8 cellular contexts compared by ENCODE assay signal in the genomic region with DNA sequence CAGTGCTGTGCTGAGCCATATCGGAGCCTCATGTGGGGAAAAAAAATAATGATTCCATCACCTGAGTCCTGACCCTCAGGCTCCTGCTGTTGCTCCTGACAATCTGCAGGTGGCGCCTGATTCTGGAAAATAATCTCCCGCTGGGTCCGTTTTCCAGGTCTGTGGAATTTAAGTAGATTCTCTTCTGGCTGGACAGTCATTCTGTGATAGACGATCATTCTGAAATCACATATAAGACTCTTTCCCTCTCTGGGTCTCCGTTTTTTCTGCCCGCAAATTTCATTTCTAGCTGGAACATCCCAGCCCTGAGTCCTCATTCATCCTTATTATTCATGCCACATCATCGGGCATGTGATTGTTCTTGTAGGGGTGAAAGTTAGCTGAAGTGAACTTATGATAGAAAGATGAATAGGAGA. TPM values are rescaled to one million over a fixed set of nuclear protein-coding genes. Genes with fewer than 3 reads are reported as not detected.
A peak's percentile ranks its signal among the peaks of the same experiment; 100 is the strongest.
DNase-seq lines count a peak whose midpoint lies in the region; ATAC-seq and TF ChIP-seq lines count a peak whose summit lies in the region.

No MANE protein-coding gene starts in this region.

- H3K4me3 ChIP-seq in HEK293 (ENCODE audit: low read depth, low read length) (no peak overlapping the region), right atrium auricular region (no peak overlapping the region)

- intact Hi-C loops in sciatic nerve (cut with DNase I): loop anchor here (2.0 to 5.0 kb wide), 2 partner anchors 141 to 332 kb away; no protein-coding TSS in a partner anchor

- H3K27me3 ChIP-seq in right atrium auricular region: no peaks in the 10 kb centered on the region

- H3K27ac ChIP-seq in HEK293 (ENCODE audit: extremely low read depth, low read depth, low read length): no peak overlapping the region
- no peak overlapping the region for H3K27ac ChIP-seq in right atrium auricular region

- TF ChIP-seq CTCF in HEK293 (tag by site-specific recombination; IDR thresholded peaks at IDR 0.05): 0 out of 2 replicates have a peak, but pooled peaks have one; percentile 35
- peak; percentile 85 to 95 for TF ChIP-seq CTCF in right atrium auricular region (IDR thresholded peaks at IDR 0.05)

- no peaks in the 10 kb centered on the region for H3K4me1 ChIP-seq in HEK293 (ENCODE audit: control insufficient read depth, insufficient read depth, low read length)
- peaks cover 0 to 8% of the 10 kb centered on the region in 2 donors for H3K4me1 ChIP-seq in right atrium auricular region

- H3K36me3 ChIP-seq in HEK293 (ENCODE audit: control insufficient read depth in 2 of 2, insufficient read depth in 1 of 2, low read length in 2 of 2) (no peaks in the 10 kb centered on the region), right atrium auricular region (no peaks in the 10 kb centered on the region)

- peak; percentile 73 for ATAC-seq in sciatic nerve
- ATAC-seq in GM18502 (IDR thresholded peaks at IDR 0.05; ENCODE audit: poor library complexity, unreplicated experiment): no peak
- no peak for ATAC-seq in GM21786 (IDR thresholded peaks at IDR 0.05; ENCODE audit: unreplicated experiment)

- H3K9me3 ChIP-seq in HEK293 (ENCODE audit: control insufficient read depth, insufficient read depth, low read depth, low read length): no peaks in the 10 kb centered on the region
- H3K9me3 ChIP-seq in right atrium auricular region: no peaks in the 10 kb centered on the region

- POLR2A ChIA-PET in HEK293 (lab: Yijun Ruan, JAX): interaction anchor here (1.9 kb wide), 1 partner anchor 145 kb away, joined by 11 read pairs; a partner anchor contains a TSS

- DNase-seq in COR-L47 (lab: John Stamatoyannopoulos, UW): peak; percentile 77
- DNase-seq in NCI-H748 treated with DMSO at 0.1 percent for 48 hours (lab: John Stamatoyannopoulos, UW): peak; percentile 67
- peak; percentile 72 for DNase-seq in amniotic stem cell (lab: John Stamatoyannopoulos, UW)
- peak; percentile 87 for DNase-seq in right atrium auricular region (ENCODE audit: low spot score)
- peak; percentile 84 for DNase-seq in sciatic nerve (ENCODE audit: low spot score)

- CTCF ChIA-PET in HEK293 (lab: Yijun Ruan, JAX): interaction anchor here (0.6 to 8.8 kb wide), 29 partner anchors 10 to 1616 kb away, joined by 3 to 120 read pairs (median 4); a partner anchor contains a TSS

TF ChIP-seq in HEK293, 187 proteins besides CTCF, POLR2A, EP300 and RAD21:
- TF ChIP-seq IKZF3 (tag by site-specific recombination; IDR thresholded peaks at IDR 0.05): peak; percentile 94
- TF ChIP-seq HOXC10 (CRISPR knock-in tag; IDR thresholded peaks at IDR 0.05): no peak
- peak; percentile 58 for TF ChIP-seq ZNF366 (tag by site-specific recombination; conservative IDR thresholded peaks at IDR 0.05)
- peak; percentile 92 for TF ChIP-seq ZBTB17 (tag by site-specific recombination; IDR thresholded peaks at IDR 0.05)
- TF ChIP-seq ZNF654 (tag by site-specific recombination; IDR thresholded peaks at IDR 0.05; ENCODE audit: low read depth): peak; percentile 77
- TF ChIP-seq ZIC2 (tag by site-specific recombination; IDR thresholded peaks at IDR 0.05): peak; percentile 49; the same call in 1 of the 2 replicates
- peak; percentile 65; the same call in 1 of the 2 replicates for TF ChIP-seq PRDM1 (tag by site-specific recombination; IDR thresholded peaks at IDR 0.05)
- 0 out of 2 replicates have a peak, but pooled peaks have one; percentile 67 for TF ChIP-seq ZNF660 (tag by site-specific recombination; IDR thresholded peaks at IDR 0.05)
- TF ChIP-seq SCRT1 (tag by site-specific recombination; IDR thresholded peaks at IDR 0.05; ENCODE audit: borderline replicate concordance): no peak

RNA-seq across cellular contexts. Expression of a gene that starts 22.1 kb away (rescaled TPM):
- total RNA-seq in right atrium auricular region (10 to 100 TPM; 44.9 to 72.8 TPM), sciatic nerve (113 TPM)
